Comparison of ENCODE assay signal across 20 cellular contexts in genomic region chr16:55700961-55701360, GRCh38. TPM values are rescaled to one million over a fixed set of nuclear protein-coding genes. Genes with fewer than 3 reads are reported as not detected.
DNase-seq lines count a peak whose midpoint lies in the region; ATAC-seq and TF ChIP-seq lines count a peak whose summit lies in the region.
"Had no signal": no experiment of that assay in that cellular context is flagged by ENCODE, and none has a peak within 500 bp of the region (broad histone marks: within the 10 kb centered on the region; RNA-seq: fewer than 3 reads in every experiment).

No MANE protein-coding gene starts in this region.

- 76% methylated on average over 3 of the region's 3 CpGs for WGBS in mammary epithelial cell (ENCODE audit: low coverage, missing lambda C conversion rate)

- H3K36me3 ChIP-seq in mammary epithelial cell (ENCODE audit: insufficient read depth, low read length) (no peaks in the 10 kb centered on the region), neural progenitor cell (no peaks in the 10 kb centered on the region)
- H3K36me3 ChIP-seq: BLaER1, HAP-1 had no signal

- no peak for TF ChIP-seq CTCF in mammary epithelial cell (conservative IDR thresholded peaks at IDR 0.05 in 1 of 2, IDR thresholded peaks at IDR 0.05 in 1 of 2; ENCODE audit: extremely low read depth in 1 of 2, insufficient read depth in 1 of 2, low read depth in 1 of 2, low read length in 2 of 2)
- no peak for TF ChIP-seq CTCF in MCF 10A (IDR thresholded peaks at IDR 0.05; ENCODE audit: unreplicated experiment)
- TF ChIP-seq CTCF in neural progenitor cell (IDR thresholded peaks at IDR 0.05), result no peak
- no peak for TF ChIP-seq CTCF in omental fat pad (IDR thresholded peaks at IDR 0.05)

- CTCF ChIA-PET in mammary epithelial cell (lab: Charles Lee; ENCODE audit: low non-redundant PET) (interaction anchor here (0.5 to 1.9 kb wide), 5 partner anchors 155 to 244 kb away, joined by 3 to 8 read pairs (median 3); no protein-coding TSS in a partner anchor), MCF 10A (lab: Yijun Ruan, JAX) (interaction anchor here (0.6 to 21.6 kb wide), 40 partner anchors 9 to 253 kb away, joined by 3 to 619 read pairs (median 4); partner anchors contain the start of gene CAPNS2)

- H3K79me2 ChIP-seq in mammary epithelial cell (ENCODE audit: insufficient read depth, low read length) (no peaks in the 10 kb centered on the region), neural progenitor cell (ENCODE audit: low read depth) (no peaks in the 10 kb centered on the region)

- H3K4me2 ChIP-seq in mammary epithelial cell (ENCODE audit: insufficient read depth, low read depth, low read length) (no peak overlapping the region), neural progenitor cell (no peak overlapping the region)
- H3K4me2 ChIP-seq: A549, BLaER1 had no signal

- POLR2A ChIA-PET in MCF 10A (lab: Yijun Ruan, JAX), result interaction anchor here (0.7 to 0.9 kb wide), 2 partner anchors 157 to 230 kb away, joined by 3 to 5 read pairs; no protein-coding TSS in a partner anchor

- H3K27ac Mint-ChIP-seq in MCF 10A (ENCODE audit: low read depth, unreplicated experiment), result no peak overlapping the region
- peak overlapping the region; percentile 24 for H3K27ac Mint-ChIP-seq in neural progenitor cell
- H3K27ac Mint-ChIP-seq: CD4-positive, alpha-beta memory T cell had no signal

- no peaks in the 10 kb centered on the region for H3K36me3 Mint-ChIP-seq in MCF 10A (ENCODE audit: insufficient read depth, unreplicated experiment)
- H3K36me3 Mint-ChIP-seq in neural progenitor cell, result no peaks in the 10 kb centered on the region
- H3K36me3 Mint-ChIP-seq: CD14-positive monocyte; CD4-positive, alpha-beta memory T cell; IgD-negative memory B cell had no signal

- H3K4me3 Mint-ChIP-seq in MCF 10A (ENCODE audit: unreplicated experiment), result no peak overlapping the region
- H3K4me3 Mint-ChIP-seq in neural progenitor cell, result no peak overlapping the region
- H3K4me3 Mint-ChIP-seq: CD14-positive monocyte; CD4-positive, alpha-beta memory T cell; IgD-negative memory B cell had no signal

- DNase-seq in mammary epithelial cell (no peak), MCF 10A (ENCODE audit: unreplicated experiment) (no peak), dermis blood vessel endothelial cell (peak; percentile 6), neural progenitor cell (ENCODE audit: low spot score) (no peak), posterior vena cava (ENCODE audit: low spot score) (no peak), omental fat pad (ENCODE audit: low spot score) (no peak)
- DNase-seq: DMS79 had no signal

- H3K9me3 ChIP-seq in mammary epithelial cell (replicated peaks; ENCODE audit: insufficient read depth, low read length) (no peaks in the 10 kb centered on the region), neural progenitor cell (ENCODE audit: low read depth) (no peaks in the 10 kb centered on the region)
- H3K9me3 ChIP-seq: A549, BLaER1, HAP-1 had no signal

- H3K9me3 Mint-ChIP-seq in MCF 10A (ENCODE audit: unreplicated experiment), result no peaks in the 10 kb centered on the region
- no peaks in the 10 kb centered on the region for H3K9me3 Mint-ChIP-seq in neural progenitor cell
- H3K9me3 Mint-ChIP-seq: CD14-positive monocyte; CD4-positive, alpha-beta memory T cell; IgD-negative memory B cell had no signal

- BruUV-seq in mammary epithelial cell (replicated peaks; lab: Mats Ljungman, UMichigan) (no TSS peak), MCF 10A (replicated peaks; lab: Mats Ljungman, UMichigan) (no TSS peak)

- H3K27me3 ChIP-seq in mammary epithelial cell (ENCODE audit: insufficient read depth, low read length) (no peaks in the 10 kb centered on the region), neural progenitor cell (no peaks in the 10 kb centered on the region)
- H3K27me3 ChIP-seq: BLaER1 had no signal

- H4K20me1 ChIP-seq in mammary epithelial cell (ENCODE audit: insufficient read depth, low read length), result no peaks in the 10 kb centered on the region
- H4K20me1 ChIP-seq in neural progenitor cell (ENCODE audit: low read depth), result no peaks in the 10 kb centered on the region
- H4K20me1 ChIP-seq: BLaER1 had no signal

- in situ Hi-C loops in mammary epithelial cell (cut with MboI; ENCODE audit: low sequenced_read_pairs in 2 of 2), result loop anchor here (5.0 to 25.0 kb wide), 5 partner anchors 144 to 611 kb away; no protein-coding TSS in a partner anchor

- H3K4me3 ChIP-seq in mammary epithelial cell (replicated peaks in 1 of 3; ENCODE audit: insufficient read depth in 1 of 3, low read depth in 2 of 3, low read length in 3 of 3) (no peak overlapping the region), neural progenitor cell (no peak overlapping the region)
- H3K4me3 ChIP-seq: A549, BLaER1, GM12878, HAP-1 had no signal

- no peaks in the 10 kb centered on the region for H3F3A ChIP-seq in neural progenitor cell (ENCODE audit: low read depth)

- H2AFZ ChIP-seq in mammary epithelial cell (ENCODE audit: low read depth, low read length), result peak overlapping the region; percentile 8
- no peak overlapping the region for H2AFZ ChIP-seq in neural progenitor cell (replicated peaks)

- H3K4me1 Mint-ChIP-seq in MCF 10A (ENCODE audit: insufficient read depth, unreplicated experiment) (no peaks in the 10 kb centered on the region), neural progenitor cell (peaks cover 5% of the 10 kb centered on the region)
- H3K4me1 Mint-ChIP-seq: IgD-negative memory B cell had no signal

- dilution Hi-C loops in mammary epithelial cell (cut with HindIII; ENCODE audit: low sequenced_read_pairs), result no loop called here

- intact Hi-C loops in mammary epithelial cell (cut with micrococcal nuclease) (loop anchor here (1.0 to 2.0 kb wide), 4 partner anchors 52 to 206 kb away; no protein-coding TSS in a partner anchor), MCF 10A (cut with micrococcal nuclease) (no loop called here), posterior vena cava (cut with DNase I) (loop anchor here (5.0 kb wide), 1 partner anchor 239 kb away; no protein-coding TSS in a partner anchor)

- H3K27ac ChIP-seq in mammary epithelial cell (ENCODE audit: insufficient read depth, low read depth, low read length), result no peak overlapping the region
- no peak overlapping the region for H3K27ac ChIP-seq in neural progenitor cell
- H3K27ac ChIP-seq: 22Rv1, A549, BLaER1 had no signal

- H3K4me1 ChIP-seq in mammary epithelial cell (ENCODE audit: insufficient read depth, low read length) (peaks cover 2% of the 10 kb centered on the region), neural progenitor cell (no peaks in the 10 kb centered on the region)
- H3K4me1 ChIP-seq: A549, BLaER1, HAP-1 had no signal

- H3K9ac ChIP-seq in mammary epithelial cell (ENCODE audit: insufficient read depth, low read length) (no peak overlapping the region), neural progenitor cell (no peak overlapping the region)
- H3K9ac ChIP-seq: BLaER1 had no signal

- H3K27me3 Mint-ChIP-seq in MCF 10A (ENCODE audit: insufficient read depth, unreplicated experiment) (peaks cover 7% of the 10 kb centered on the region), neural progenitor cell (ENCODE audit: insufficient read depth, low read depth) (peaks cover 11% of the 10 kb centered on the region)

- no peak for ATAC-seq in GM18873 (IDR thresholded peaks at IDR 0.05; ENCODE audit: low FRiP score, unreplicated experiment)
- ATAC-seq in omental fat pad (ENCODE audit: low FRiP score), result no peak

RNA-seq across cellular contexts. Expression of gene SLC6A2, which starts 45.2 kb away (rescaled TPM):
- total RNA-seq in mammary epithelial cell (under 1 TPM; 0.16 to 0.33 TPM), MCF 10A (2022) (not detected in 2 replicates), dermis blood vessel endothelial cell (not detected in 2 replicates), neural progenitor cell (ENCODE audit: low replicate concordance) (not detected in 2 replicates), posterior vena cava (under 1 TPM in 1 of 2 donors, not detected in 1; 0.23 TPM), omental fat pad (under 1 TPM in 2 of 4 donors, not detected in 2; 0.47 to 0.48 TPM)
- 0.05 TPM for polyA plus RNA-seq in mammary epithelial cell
- polyA minus RNA-seq in mammary epithelial cell, result not detected
- total RNA-seq: CD4-positive, alpha-beta memory T cell; Daoy; G401; GM12878; H4 had no signal
- polyA plus RNA-seq: A549; AG04450; CD14-positive monocyte; CD4-positive, alpha-beta memory T cell; GM12878; IgD-negative memory B cell had no signal
